ENCODE assay signal across 8 cellular contexts in genomic region chr19:10760268-10760944, GRCh38. TPM values are rescaled to one million over a fixed set of nuclear protein-coding genes. Genes with fewer than 3 reads are reported as not detected.
DNase-seq lines count a peak whose midpoint lies in the region; ATAC-seq and TF ChIP-seq lines count a peak whose summit lies in the region.

No MANE protein-coding gene starts in this region.

- H3K4me3 Mint-ChIP-seq in glutamatergic neuron (ENCODE audit: unreplicated experiment) = peak overlapping the region; percentile 23
- H3K4me3 Mint-ChIP-seq in stimulated activated naive CD8-positive, alpha-beta T cell treated with anti-CD3 and anti-CD28 coated beads, Interleukin-15, Interleukin-2, amounts not matched to agents 100 ng/mL and 50 ng/mL, for 24 hours = peak overlapping the region; percentile 77

- DNase-seq in EH (ENCODE audit: low read depth) (peak; percentile 47), glutamatergic neuron (no peak), NCI-H1048 (lab: John Stamatoyannopoulos, UW) (no peak)
- peak; percentile 21 for DNase-seq in activated CD4-positive, alpha-beta T cell treated with anti-CD3 and anti-CD28 coated beads for 1 hour
- no peak for DNase-seq in effector CD8-positive, alpha-beta T cell (lab: John Stamatoyannopoulos, UW)

- H3K27ac Mint-ChIP-seq in glutamatergic neuron (ENCODE audit: unreplicated experiment) = peak overlapping the region; percentile 78
- H3K27ac Mint-ChIP-seq in stimulated activated naive CD8-positive, alpha-beta T cell treated with anti-CD3 and anti-CD28 coated beads, Interleukin-15, Interleukin-2, amounts not matched to agents 100 ng/mL and 50 ng/mL, for 24 hours = peak overlapping the region; percentile 85

- no peak for TF ChIP-seq CTCF in glutamatergic neuron (IDR thresholded peaks at IDR 0.05; ENCODE audit: partially characterized antibody, unreplicated experiment)

- peaks cover 22% of the 10 kb centered on the region for H3K4me1 Mint-ChIP-seq in glutamatergic neuron (ENCODE audit: low read depth, unreplicated experiment)
- peaks cover 89% of the 10 kb centered on the region for H3K4me1 Mint-ChIP-seq in stimulated activated naive CD8-positive, alpha-beta T cell treated with anti-CD3 and anti-CD28 coated beads, Interleukin-15, Interleukin-2, amounts not matched to agents 100 ng/mL and 50 ng/mL, for 24 hours (ENCODE audit: low read depth)

- ATAC-seq in HG03045 (IDR thresholded peaks at IDR 0.05; ENCODE audit: unreplicated experiment) (peak; percentile 8), HG03521 (IDR thresholded peaks at IDR 0.05; ENCODE audit: unreplicated experiment) (no peak)

- H3K27me3 Mint-ChIP-seq in glutamatergic neuron (ENCODE audit: unreplicated experiment) = peaks cover 9% of the 10 kb centered on the region
- H3K27me3 Mint-ChIP-seq in stimulated activated naive CD8-positive, alpha-beta T cell treated with anti-CD3 and anti-CD28 coated beads, Interleukin-15, Interleukin-2, amounts not matched to agents 100 ng/mL and 50 ng/mL, for 24 hours = no peaks in the 10 kb centered on the region

- H3K9me3 Mint-ChIP-seq in glutamatergic neuron (ENCODE audit: unreplicated experiment) = peaks cover 6% of the 10 kb centered on the region
- no peaks in the 10 kb centered on the region for H3K9me3 Mint-ChIP-seq in stimulated activated naive CD8-positive, alpha-beta T cell treated with anti-CD3 and anti-CD28 coated beads, Interleukin-15, Interleukin-2, amounts not matched to agents 100 ng/mL and 50 ng/mL, for 24 hours

- H3K36me3 Mint-ChIP-seq in glutamatergic neuron (ENCODE audit: unreplicated experiment) = peaks cover 3% of the 10 kb centered on the region
- peaks cover 32% of the 10 kb centered on the region for H3K36me3 Mint-ChIP-seq in stimulated activated naive CD8-positive, alpha-beta T cell treated with anti-CD3 and anti-CD28 coated beads, Interleukin-15, Interleukin-2, amounts not matched to agents 100 ng/mL and 50 ng/mL, for 24 hours (ENCODE audit: low read depth)

RNA-seq across cellular contexts. Expression of gene DNM2, which starts 42.5 kb away (rescaled TPM):
- 227 TPM for total RNA-seq in glutamatergic neuron (ENCODE audit: unreplicated experiment)

RNA-seq across cellular contexts. Expression of gene QTRT1, which starts 59.2 kb away (rescaled TPM):
- total RNA-seq in glutamatergic neuron (ENCODE audit: unreplicated experiment) = 35.1 TPM

Comparison
In these comparisons a context has a peak if more than half of its experiments do, and no peak if none do; other contexts are left out.
1. DNase-seq: peak in EH (single experiment) and activated CD4-positive, alpha-beta T cell treated with anti-CD3 and anti-CD28 coated beads for 1 hour (single experiment); none in glutamatergic neuron (single experiment), effector CD8-positive, alpha-beta T cell (single experiment) and NCI-H1048 (single experiment).